ENCODE assay signal across 15 cellular contexts in genomic region chr1:171783816-171784530, GRCh38. TPM values are rescaled to one million over a fixed set of nuclear protein-coding genes. Genes with fewer than 3 reads are reported as not detected.
DNase-seq lines count a peak whose midpoint lies in the region; ATAC-seq and TF ChIP-seq lines count a peak whose summit lies in the region.
"Had no signal": no experiment of that assay in that cellular context is flagged by ENCODE, and none has a peak within 500 bp of the region (broad histone marks: within the 10 kb centered on the region; RNA-seq: fewer than 3 reads in every experiment).

No MANE protein-coding gene starts in this region.

- peaks cover 74% of the 10 kb centered on the region for H3K4me1 Mint-ChIP-seq in activated naive CD4-positive, alpha-beta T cell treated with anti-CD3 and anti-CD28 coated beads, Interleukin-2, amount 50 U/mL, for 24 hours
- peaks cover 41% of the 10 kb centered on the region for H3K4me1 Mint-ChIP-seq in central memory CD8-positive, alpha-beta T cell

- intact Hi-C loops in OCI-LY7 (cut with micrococcal nuclease; ENCODE audit: unreplicated experiment): loop anchor here (5.0 kb wide), 2 partner anchors 137 to 297 kb away; partner anchors contain the start of gene PRRC2C
- intact Hi-C loops in spleen (cut with DNase I; ENCODE audit: low total_unique reads): loop anchor here (5.0 to 10.0 kb wide), 2 partner anchors 42 to 299 kb away; partner anchors contain the start of genes PRRC2C and VAMP4

- H3K27me3 ChIP-seq in spleen (replicated peaks in 1 of 7): no peaks in the 10 kb centered on the region
- H3K27me3 ChIP-seq: adrenal gland, suprapubic skin had no signal

- H4K20me1 ChIP-seq in OCI-LY7 (ENCODE audit: insufficient read depth, low read length): peaks cover 5% of the 10 kb centered on the region; the same call in 1 of the 2 replicates

- TF ChIP-seq POLR2A in spleen (IDR thresholded peaks at IDR 0.05): no peak

- no peaks in the 10 kb centered on the region for H3K27me3 Mint-ChIP-seq in activated naive CD4-positive, alpha-beta T cell treated with anti-CD3 and anti-CD28 coated beads, Interleukin-2, amount 50 U/mL, for 24 hours
- H3K27me3 Mint-ChIP-seq in central memory CD8-positive, alpha-beta T cell: no peaks in the 10 kb centered on the region

- peak overlapping the region; percentile 100 for H3K4me3 Mint-ChIP-seq in activated naive CD4-positive, alpha-beta T cell treated with anti-CD3 and anti-CD28 coated beads, Interleukin-2, amount 50 U/mL, for 24 hours
- H3K4me3 Mint-ChIP-seq in central memory CD8-positive, alpha-beta T cell: peak overlapping the region; percentile 3

- H3K27ac ChIP-seq in OCI-LY7 (ENCODE audit: low read depth, low read length, poor library complexity, severe bottlenecking): no peak overlapping the region
- no peak overlapping the region for H3K27ac ChIP-seq in spleen
- H3K27ac ChIP-seq: adrenal gland, suprapubic skin had no signal

- DNase-seq in activated naive CD4-positive, alpha-beta T cell treated with Interleukin-2 at 50 U/mL for 16 hours: no peak
- DNase-seq in OCI-LY7 (ENCODE audit: low spot score) (no peak), spleen (peak; percentile 74), foreskin melanocyte (no peak), NCI-H1105 (lab: John Stamatoyannopoulos, UW) (no peak)
- DNase-seq in central memory CD8-positive, alpha-beta T cell (ENCODE audit: low spot score in 2 of 2): no peak
- DNase-seq: adrenal gland; endodermal cell; NCI-H2171 treated with DMSO at 0.1 percent for 48 hours; SIG-M5; stimulated activated CD4-positive, alpha-beta T cell treated with anti-CD3 and anti-CD28 coated beads, Interleukin-15, amount 100 ng/mL, for 24 hours had no signal

- H3K79me2 ChIP-seq in OCI-LY7 (ENCODE audit: insufficient read depth, low read depth, low read length): peaks cover 38% of the 10 kb centered on the region

- H3K4me1 ChIP-seq in OCI-LY7 (ENCODE audit: insufficient read depth, low read length, poor library complexity, severe bottlenecking): peaks cover 34% of the 10 kb centered on the region
- H3K4me1 ChIP-seq in spleen: peaks cover 20 to 67% (median 47%) of the 10 kb centered on the region in 6 donors

- POLR2A ChIA-PET in OCI-LY7 (lab: Charles Lee): interaction anchor here (0.8 to 7.6 kb wide), 3 partner anchors 12 to 42 kb away, joined by 3 to 53 read pairs (median 6); partner anchors contain the start of gene VAMP4

- CTCF ChIA-PET in OCI-LY7 (lab: Charles Lee; ENCODE audit: unreplicated experiment): no interaction called here

- peak overlapping the region; percentile 50 for H3K4me2 ChIP-seq in OCI-LY7 (ENCODE audit: low read length)

- H3K36me3 ChIP-seq in OCI-LY7 (ENCODE audit: insufficient read depth, low read length) (peaks cover 55% of the 10 kb centered on the region), spleen (peaks cover 5 to 57% (median 43%) of the 10 kb centered on the region in 6 donors)

- no peaks in the 10 kb centered on the region for H3K9me2 ChIP-seq in OCI-LY7 (ENCODE audit: insufficient read depth, low read length)

- H2AFZ ChIP-seq in OCI-LY7 (ENCODE audit: low read length): no peak overlapping the region

- BruUV-seq in OCI-LY7 (replicated peaks; lab: Mats Ljungman, UMichigan): no TSS peak

- ATAC-seq in central memory CD8-positive, alpha-beta T cell (replicated peaks; ENCODE audit: extremely low read depth, poor library complexity, severe bottlenecking): no peak
- no peak for ATAC-seq in HG03196 (IDR thresholded peaks at IDR 0.05; ENCODE audit: unreplicated experiment)
- ATAC-seq: HCT116 had no signal

- peaks cover 30% of the 10 kb centered on the region for H3K36me3 Mint-ChIP-seq in activated naive CD4-positive, alpha-beta T cell treated with anti-CD3 and anti-CD28 coated beads, Interleukin-2, amount 50 U/mL, for 24 hours
- H3K36me3 Mint-ChIP-seq in central memory CD8-positive, alpha-beta T cell (ENCODE audit: insufficient read depth): peaks cover 41% of the 10 kb centered on the region

- TF ChIP-seq CTCF in OCI-LY7 (conservative IDR thresholded peaks at IDR 0.05; ENCODE audit: low read length) (no peak), spleen (IDR thresholded peaks at IDR 0.05 in 8 of 11, conservative IDR thresholded peaks at IDR 0.05 in 3 of 11) (no peak)

- 92 to 95% (median 95%) methylated on average over 22 to 25 of the region's 25 CpGs for WGBS in spleen, 5 donors

- H3K9me3 Mint-ChIP-seq in activated naive CD4-positive, alpha-beta T cell treated with anti-CD3 and anti-CD28 coated beads, Interleukin-2, amount 50 U/mL, for 24 hours: no peaks in the 10 kb centered on the region
- no peaks in the 10 kb centered on the region for H3K9me3 Mint-ChIP-seq in central memory CD8-positive, alpha-beta T cell
- H3K9me3 Mint-ChIP-seq: endodermal cell had no signal

- H3K9me3 ChIP-seq in OCI-LY7 (ENCODE audit: low read length) (no peaks in the 10 kb centered on the region), spleen (no peaks in the 10 kb centered on the region)
- H3K9me3 ChIP-seq: adrenal gland, suprapubic skin had no signal

- no peak overlapping the region for H3K27ac Mint-ChIP-seq in activated naive CD4-positive, alpha-beta T cell treated with anti-CD3 and anti-CD28 coated beads, Interleukin-2, amount 50 U/mL, for 24 hours
- H3K27ac Mint-ChIP-seq in central memory CD8-positive, alpha-beta T cell (ENCODE audit: low read depth): peak overlapping the region; percentile 67
- H3K27ac Mint-ChIP-seq: endodermal cell had no signal

- H3K4me3 ChIP-seq in OCI-LY7 (ENCODE audit: low read depth, low read length, poor library complexity, severe bottlenecking): peak overlapping the region; percentile 40
- no peak overlapping the region for H3K4me3 ChIP-seq in spleen
- H3K4me3 ChIP-seq: adrenal gland, suprapubic skin had no signal

RNA-seq across cellular contexts. Expression of gene METTL13, which starts 2.5 kb away (rescaled TPM):
- 22.2 and 28.3 TPM in 2 replicates for total RNA-seq in OCI-LY7 (2014; rRNA removed; shearing (Covaris generic))
- total RNA-seq in OCI-LY7 (2022) (27.5 and 35.4 TPM in 2 replicates), spleen (10 to 100 TPM; 21.9 to 29.6 (median 26.3) TPM)
- polyA plus RNA-seq in spleen: 10 to 100 TPM; 10.3 to 25.9 (median 15.2) TPM

RNA-seq across cellular contexts. Expression of gene VAMP4, which starts 42.1 kb away (rescaled TPM):
- total RNA-seq in OCI-LY7 (2014; rRNA removed; shearing (Covaris generic)): 3.2 and 3.4 TPM in 2 replicates
- total RNA-seq in OCI-LY7 (2022): 7.7 and 14.2 TPM in 2 replicates
- total RNA-seq in spleen: 10 to 100 TPM; 14.1 to 21.7 (median 16.3) TPM
- polyA plus RNA-seq in spleen: 1 to 10 TPM; 7.4 to 9.8 (median 8.0) TPM

RNA-seq across cellular contexts. Expression of gene DNM3, which starts 57.3 kb away (rescaled TPM):
- total RNA-seq in OCI-LY7 (2014; rRNA removed; shearing (Covaris generic)): 0.47 and 0.80 TPM in 2 replicates
- total RNA-seq in OCI-LY7 (2022) (0.30 and 0.61 TPM in 2 replicates), spleen (10 to 100 TPM in 1 of 7 donors, 1 to 10 TPM in 6; 3.0 to 10.2 (median 6.6) TPM)
- 1 to 10 TPM in 1 of 3 donors, under 1 TPM in 2; 0.61 to 1.9 (median 0.74) TPM for polyA plus RNA-seq in spleen
